Comparison of ENCODE assay signal across 11 cellular contexts in the genomic region with DNA sequence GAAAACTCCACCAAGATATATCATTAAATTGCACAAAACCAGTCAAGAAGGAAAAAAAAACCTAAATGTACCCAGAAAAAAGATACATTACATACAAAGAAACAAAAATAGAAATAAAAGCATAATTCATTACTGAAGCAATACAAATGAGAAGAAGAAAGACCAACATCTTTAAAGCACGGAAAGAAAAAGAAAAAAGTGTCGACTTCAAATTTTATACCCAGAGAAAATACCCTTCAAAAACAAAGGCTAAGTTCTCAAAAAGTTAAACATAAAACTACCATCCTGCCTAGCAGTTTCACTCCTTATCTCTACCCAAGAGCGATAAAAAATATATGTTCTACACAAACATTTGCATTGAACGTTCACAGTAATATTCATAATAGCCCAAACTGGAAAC.
"Had no signal": no experiment of that assay in that cellular context is flagged by ENCODE, and none has a peak within 500 bp of the region (broad histone marks: within the 10 kb centered on the region; RNA-seq: fewer than 3 reads in every experiment).

No MANE protein-coding gene starts in this region.

- H3K4me1 ChIP-seq: HAP-1 had no signal

- H2AFZ ChIP-seq: GM23248, GM23338 had no signal

- H3K4me3 Mint-ChIP-seq: GM23338, H9 had no signal

- H3K27ac ChIP-seq: GM23248 had no signal

- FAIRE-seq: H1, H54 had no signal

- H3K9ac ChIP-seq: GM23248 had no signal

- H3K4me3 ChIP-seq: GM23248, GM23338, HAP-1 had no signal

- ATAC-seq: GM23338, HCT116 had no signal

- H3K27ac Mint-ChIP-seq: GM23338, H9, HFFc6 had no signal

- H3K36me3 ChIP-seq: HAP-1 had no signal

- H3K9me3 ChIP-seq: HAP-1 had no signal

- DNase-seq: GM23248, GOT3, H7, H9, HCEC 1CT, HFFc6 had no signal

- H3K4me2 ChIP-seq: GM23338 had no signal
